ENCODE assay signal across 1 cellular context in the genomic region with DNA sequence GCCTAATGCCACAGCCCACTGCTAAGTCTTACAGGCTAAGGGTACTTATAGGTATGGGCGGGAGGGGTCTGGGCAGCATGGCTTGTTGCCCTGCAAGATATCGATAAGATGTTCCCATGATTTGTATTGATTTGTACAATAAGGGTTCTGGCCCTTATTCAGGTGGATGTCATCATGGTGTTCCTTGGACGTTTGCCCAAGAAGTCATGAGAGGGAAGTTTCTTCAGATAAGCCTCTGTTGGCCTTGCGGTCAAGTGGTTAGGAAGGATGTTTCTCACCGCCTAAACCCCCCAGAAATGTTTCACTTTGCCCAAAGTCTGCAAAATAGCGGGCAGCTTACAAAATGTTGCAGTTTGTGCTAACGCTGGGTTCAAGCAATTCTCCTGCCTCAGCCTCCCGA.
TF ChIP-seq lines count a peak whose summit lies in the region.

No MANE protein-coding gene starts in this region.

TF ChIP-seq in WTC11, 78 proteins besides CTCF, POLR2A, EP300 and RAD21 (continued from another document):
- TF ChIP-seq, protein P1, sequence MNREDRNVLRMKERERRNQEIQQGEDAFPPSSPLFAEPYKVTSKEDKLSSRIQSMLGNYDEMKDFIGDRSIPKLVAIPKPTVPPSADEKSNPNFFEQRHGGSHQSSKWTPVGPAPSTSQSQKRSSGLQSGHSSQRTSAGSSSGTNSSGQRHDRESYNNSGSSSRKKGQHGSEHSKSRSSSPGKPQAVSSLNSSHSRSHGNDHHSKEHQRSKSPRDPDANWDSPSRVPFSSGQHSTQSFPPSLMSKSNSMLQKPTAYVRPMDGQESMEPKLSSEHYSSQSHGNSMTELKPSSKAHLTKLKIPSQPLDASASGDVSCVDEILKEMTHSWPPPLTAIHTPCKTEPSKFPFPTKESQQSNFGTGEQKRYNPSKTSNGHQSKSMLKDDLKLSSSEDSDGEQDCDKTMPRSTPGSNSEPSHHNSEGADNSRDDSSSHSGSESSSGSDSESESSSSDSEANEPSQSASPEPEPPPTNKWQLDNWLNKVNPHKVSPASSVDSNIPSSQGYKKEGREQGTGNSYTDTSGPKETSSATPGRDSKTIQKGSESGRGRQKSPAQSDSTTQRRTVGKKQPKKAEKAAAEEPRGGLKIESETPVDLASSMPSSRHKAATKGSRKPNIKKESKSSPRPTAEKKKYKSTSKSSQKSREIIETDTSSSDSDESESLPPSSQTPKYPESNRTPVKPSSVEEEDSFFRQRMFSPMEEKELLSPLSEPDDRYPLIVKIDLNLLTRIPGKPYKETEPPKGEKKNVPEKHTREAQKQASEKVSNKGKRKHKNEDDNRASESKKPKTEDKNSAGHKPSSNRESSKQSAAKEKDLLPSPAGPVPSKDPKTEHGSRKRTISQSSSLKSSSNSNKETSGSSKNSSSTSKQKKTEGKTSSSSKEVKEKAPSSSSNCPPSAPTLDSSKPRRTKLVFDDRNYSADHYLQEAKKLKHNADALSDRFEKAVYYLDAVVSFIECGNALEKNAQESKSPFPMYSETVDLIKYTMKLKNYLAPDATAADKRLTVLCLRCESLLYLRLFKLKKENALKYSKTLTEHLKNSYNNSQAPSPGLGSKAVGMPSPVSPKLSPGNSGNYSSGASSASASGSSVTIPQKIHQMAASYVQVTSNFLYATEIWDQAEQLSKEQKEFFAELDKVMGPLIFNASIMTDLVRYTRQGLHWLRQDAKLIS (CRISPR knock-in tag; IDR thresholded peaks at IDR 0.05; ENCODE audit: borderline replicate concordance) = no peak
- TF ChIP-seq ARID4B (CRISPR knock-in tag; IDR thresholded peaks at IDR 0.05; ENCODE audit: borderline replicate concordance) = no peak
- no peak for TF ChIP-seq CREM (CRISPR knock-in tag; IDR thresholded peaks at IDR 0.05)
- TF ChIP-seq ZNF121 (CRISPR knock-in tag; IDR thresholded peaks at IDR 0.05) = no peak
- TF ChIP-seq ZBTB21 (CRISPR knock-in tag; IDR thresholded peaks at IDR 0.05; ENCODE audit: borderline replicate concordance) = no peak
- TF ChIP-seq OVOL2 (CRISPR knock-in tag; IDR thresholded peaks at IDR 0.05; ENCODE audit: borderline replicate concordance) = no peak
- no peak for TF ChIP-seq NFE2L1 (CRISPR knock-in tag; IDR thresholded peaks at IDR 0.05)
- TF ChIP-seq ZNF263 (CRISPR knock-in tag; IDR thresholded peaks at IDR 0.05; ENCODE audit: low read depth) = no peak
- TF ChIP-seq RELA (CRISPR knock-in tag; IDR thresholded peaks at IDR 0.05; ENCODE audit: borderline replicate concordance) = no peak
- TF ChIP-seq SMAD4 (CRISPR knock-in tag; IDR thresholded peaks at IDR 0.05) = no peak
- TF ChIP-seq KAT7 (CRISPR knock-in tag; IDR thresholded peaks at IDR 0.05; ENCODE audit: borderline replicate concordance) = no peak
- TF ChIP-seq PRDM15 (CRISPR knock-in tag; IDR thresholded peaks at IDR 0.05) = no peak
